Comparison of ENCODE assay signal across 1 cellular context in genomic region chr4:2733001-2733843, GRCh38.
TF ChIP-seq lines count a peak whose summit lies in the region.

No MANE protein-coding gene starts in this region.

TF ChIP-seq in HepG2, 621 proteins besides CTCF, POLR2A, EP300 and RAD21 (continued from another document):
- TF ChIP-seq, protein P1, sequence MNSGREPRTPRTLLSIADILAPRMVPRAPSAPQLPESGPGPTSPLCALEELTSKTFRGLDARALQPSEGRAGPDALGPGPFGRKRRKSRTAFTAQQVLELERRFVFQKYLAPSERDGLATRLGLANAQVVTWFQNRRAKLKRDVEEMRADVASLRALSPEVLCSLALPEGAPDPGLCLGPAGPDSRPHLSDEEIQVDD (CRISPR knock-in tag; IDR thresholded peaks at IDR 0.05; ENCODE audit: borderline replicate concordance), result no peak
- TF ChIP-seq, protein P2, sequence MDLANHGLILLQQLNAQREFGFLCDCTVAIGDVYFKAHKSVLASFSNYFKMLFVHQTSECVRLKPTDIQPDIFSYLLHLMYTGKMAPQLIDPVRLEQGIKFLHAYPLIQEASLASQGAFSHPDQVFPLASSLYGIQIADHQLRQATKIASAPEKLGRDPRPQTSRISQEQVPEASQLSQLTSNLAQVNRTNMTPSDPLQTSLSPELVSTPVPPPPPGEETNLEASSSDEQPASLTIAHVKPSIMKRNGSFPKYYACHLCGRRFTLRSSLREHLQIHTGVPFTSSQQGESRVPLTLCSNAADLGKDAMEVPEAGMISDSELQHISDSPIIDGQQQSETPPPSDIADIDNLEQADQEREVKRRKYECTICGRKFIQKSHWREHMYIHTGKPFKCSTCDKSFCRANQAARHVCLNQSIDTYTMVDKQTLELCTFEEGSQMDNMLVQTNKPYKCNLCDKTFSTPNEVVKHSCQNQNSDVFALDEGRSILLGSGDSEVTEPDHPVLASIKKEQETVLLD (CRISPR knock-in tag; IDR thresholded peaks at IDR 0.05; ENCODE audit: low read depth), result no peak
- TF ChIP-seq ZNF343 (CRISPR knock-in tag; IDR thresholded peaks at IDR 0.05), result 0 out of 2 replicates have a peak, but pooled peaks have one; percentile 44
- TF ChIP-seq TARDBP (CRISPR knock-in tag; IDR thresholded peaks at IDR 0.05), result peak; percentile 42
- no peak for TF ChIP-seq ZHX2 (IDR thresholded peaks at IDR 0.05; ENCODE audit: low read depth)
- TF ChIP-seq ZHX2 (CRISPR knock-in tag; IDR thresholded peaks at IDR 0.05; ENCODE audit: borderline replicate concordance), result no peak
- TF ChIP-seq YY1 (IDR thresholded peaks at IDR 0.05; ENCODE audit: insufficient read depth, insufficient replicate concordance, low read depth, low read length), result peak; percentile 12
- no peak for TF ChIP-seq E2F1 (CRISPR knock-in tag; IDR thresholded peaks at IDR 0.05)
- 0 out of 2 replicates have a peak, but pooled peaks have one; percentile 31 for TF ChIP-seq TOPORS (CRISPR knock-in tag; IDR thresholded peaks at IDR 0.05)
- TF ChIP-seq ZBTB39 (CRISPR knock-in tag; IDR thresholded peaks at IDR 0.05), result peak; percentile 58; the same call in 1 of the 2 replicates
- TF ChIP-seq ZNF547 (CRISPR knock-in tag; IDR thresholded peaks at IDR 0.05), result 0 out of 2 replicates have a peak, but pooled peaks have one; percentile 8
- TF ChIP-seq SIX1 (CRISPR knock-in tag; IDR thresholded peaks at IDR 0.05; ENCODE audit: borderline replicate concordance), result no peak
- no peak for TF ChIP-seq SOX6 (IDR thresholded peaks at IDR 0.05)
- peak; percentile 83 for TF ChIP-seq SOX6 (CRISPR knock-in tag; IDR thresholded peaks at IDR 0.05)
- no peak for TF ChIP-seq HOXA5 (CRISPR knock-in tag; IDR thresholded peaks at IDR 0.05)
- TF ChIP-seq KLF16 (CRISPR knock-in tag; IDR thresholded peaks at IDR 0.05), result 0 out of 4 replicates have a peak, but pooled peaks of 1 of the 2 experiments have one; percentile 39
- no peak for TF ChIP-seq ZNF326 (CRISPR knock-in tag; IDR thresholded peaks at IDR 0.05; ENCODE audit: borderline replicate concordance)
- TF ChIP-seq, protein P3, sequence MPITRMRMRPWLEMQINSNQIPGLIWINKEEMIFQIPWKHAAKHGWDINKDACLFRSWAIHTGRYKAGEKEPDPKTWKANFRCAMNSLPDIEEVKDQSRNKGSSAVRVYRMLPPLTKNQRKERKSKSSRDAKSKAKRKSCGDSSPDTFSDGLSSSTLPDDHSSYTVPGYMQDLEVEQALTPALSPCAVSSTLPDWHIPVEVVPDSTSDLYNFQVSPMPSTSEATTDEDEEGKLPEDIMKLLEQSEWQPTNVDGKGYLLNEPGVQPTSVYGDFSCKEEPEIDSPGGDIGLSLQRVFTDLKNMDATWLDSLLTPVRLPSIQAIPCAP (CRISPR knock-in tag; IDR thresholded peaks at IDR 0.05; ENCODE audit: low read depth), result no peak
- TF ChIP-seq MED1 (CRISPR knock-in tag; IDR thresholded peaks at IDR 0.05), result 0 out of 2 replicates have a peak, but pooled peaks have one; percentile 13
- TF ChIP-seq, protein P4, sequence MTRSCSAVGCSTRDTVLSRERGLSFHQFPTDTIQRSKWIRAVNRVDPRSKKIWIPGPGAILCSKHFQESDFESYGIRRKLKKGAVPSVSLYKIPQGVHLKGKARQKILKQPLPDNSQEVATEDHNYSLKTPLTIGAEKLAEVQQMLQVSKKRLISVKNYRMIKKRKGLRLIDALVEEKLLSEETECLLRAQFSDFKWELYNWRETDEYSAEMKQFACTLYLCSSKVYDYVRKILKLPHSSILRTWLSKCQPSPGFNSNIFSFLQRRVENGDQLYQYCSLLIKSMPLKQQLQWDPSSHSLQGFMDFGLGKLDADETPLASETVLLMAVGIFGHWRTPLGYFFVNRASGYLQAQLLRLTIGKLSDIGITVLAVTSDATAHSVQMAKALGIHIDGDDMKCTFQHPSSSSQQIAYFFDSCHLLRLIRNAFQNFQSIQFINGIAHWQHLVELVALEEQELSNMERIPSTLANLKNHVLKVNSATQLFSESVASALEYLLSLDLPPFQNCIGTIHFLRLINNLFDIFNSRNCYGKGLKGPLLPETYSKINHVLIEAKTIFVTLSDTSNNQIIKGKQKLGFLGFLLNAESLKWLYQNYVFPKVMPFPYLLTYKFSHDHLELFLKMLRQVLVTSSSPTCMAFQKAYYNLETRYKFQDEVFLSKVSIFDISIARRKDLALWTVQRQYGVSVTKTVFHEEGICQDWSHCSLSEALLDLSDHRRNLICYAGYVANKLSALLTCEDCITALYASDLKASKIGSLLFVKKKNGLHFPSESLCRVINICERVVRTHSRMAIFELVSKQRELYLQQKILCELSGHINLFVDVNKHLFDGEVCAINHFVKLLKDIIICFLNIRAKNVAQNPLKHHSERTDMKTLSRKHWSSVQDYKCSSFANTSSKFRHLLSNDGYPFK (CRISPR knock-in tag; IDR thresholded peaks at IDR 0.05; ENCODE audit: borderline replicate concordance), result 0 out of 2 replicates have a peak, but pooled peaks have one; percentile 5
- 0 out of 2 replicates have a peak, but pooled peaks have one; percentile 15 for TF ChIP-seq ZNF552 (CRISPR knock-in tag; IDR thresholded peaks at IDR 0.05; ENCODE audit: borderline replicate concordance)
